ENCODE assay signal across 8 cellular contexts in the genomic region with DNA sequence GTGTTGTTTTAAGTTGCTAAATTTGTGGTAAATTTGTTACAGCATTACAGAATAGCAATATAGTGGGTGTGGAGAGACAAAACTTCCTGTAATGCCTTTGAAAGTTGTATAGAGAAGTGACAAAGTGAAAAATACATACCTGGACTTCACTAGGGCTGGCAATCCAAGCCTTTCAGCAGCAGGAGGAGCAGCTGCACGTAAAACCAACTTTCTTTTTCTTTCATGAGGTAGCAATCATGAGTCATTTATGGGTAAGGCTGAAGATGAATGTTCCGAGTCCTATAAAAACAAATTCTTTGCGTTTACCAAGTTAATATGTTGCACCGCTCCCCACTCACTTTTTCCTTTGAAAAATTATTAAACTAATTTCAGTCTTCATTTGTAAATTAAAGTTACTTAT.
A peak's percentile ranks its signal among the peaks of the same experiment; 100 is the strongest.
DNase-seq lines count a peak whose midpoint lies in the region; ATAC-seq, FAIRE-seq and TF ChIP-seq lines count a peak whose summit lies in the region.
"Had no signal": no experiment of that assay in that cellular context is flagged by ENCODE, and none has a peak within 500 bp of the region (broad histone marks: within the 10 kb centered on the region; RNA-seq: fewer than 3 reads in every experiment).

No MANE protein-coding gene starts in this region.

- H3K27ac Mint-ChIP-seq in naive thymus-derived CD4-positive, alpha-beta T cell, result no peak overlapping the region

- H3K9me3 ChIP-seq in naive thymus-derived CD4-positive, alpha-beta T cell (ENCODE audit: control insufficient read depth in 2 of 3, low read length in 3 of 3), result no peaks in the 10 kb centered on the region

- H3K36me3 ChIP-seq in naive thymus-derived CD4-positive, alpha-beta T cell (ENCODE audit: control insufficient read depth in 2 of 3, insufficient read depth in 3 of 3, low read length in 3 of 3), result no peaks in the 10 kb centered on the region

- H3K27me3 Mint-ChIP-seq in naive thymus-derived CD4-positive, alpha-beta T cell, result peaks cover 0 to 11% (median 3%) of the 10 kb centered on the region in 5 donors

- CTCF ChIA-PET in naive thymus-derived CD4-positive, alpha-beta T cell (lab: Charles Lee), result no interaction called here

- no peak overlapping the region for H3K27ac ChIP-seq in VCaP
- no peak overlapping the region for H3K27ac ChIP-seq in naive thymus-derived CD4-positive, alpha-beta T cell (ENCODE audit: low read depth, low read length)

- no peak overlapping the region for H3K4me3 ChIP-seq in naive thymus-derived CD4-positive, alpha-beta T cell (ENCODE audit: low read length)

- H3K4me1 ChIP-seq in naive thymus-derived CD4-positive, alpha-beta T cell (ENCODE audit: control insufficient read depth in 2 of 2, insufficient read depth in 2 of 2, low read length in 2 of 2), result no peaks in the 10 kb centered on the region

- FAIRE-seq in frontal cortex (lab: Jason Lieb, UNC), result no peak

- intact Hi-C loops in naive thymus-derived CD4-positive, alpha-beta T cell (cut with micrococcal nuclease), result no loop called here

- POLR2A ChIA-PET in naive thymus-derived CD4-positive, alpha-beta T cell (lab: Charles Lee), result no interaction called here

- ATAC-seq in GM18861 (IDR thresholded peaks at IDR 0.05; ENCODE audit: unreplicated experiment), result peak; percentile 57
- peak; percentile 24 for ATAC-seq in naive thymus-derived CD4-positive, alpha-beta T cell

- H3K36me3 Mint-ChIP-seq in naive thymus-derived CD4-positive, alpha-beta T cell, result no peaks in the 10 kb centered on the region

- no peak overlapping the region for H3K4me3 Mint-ChIP-seq in naive thymus-derived CD4-positive, alpha-beta T cell

- H3K9me3 Mint-ChIP-seq in naive thymus-derived CD4-positive, alpha-beta T cell, result peaks cover 0 to 6% (median 0%) of the 10 kb centered on the region in 11 donors

- peaks cover 0 to 9% (median 0%) of the 10 kb centered on the region in 7 donors for H3K4me1 Mint-ChIP-seq in naive thymus-derived CD4-positive, alpha-beta T cell

- peak; percentile 53 for DNase-seq in HS-5 (ENCODE audit: low read depth)
- DNase-seq in naive thymus-derived CD4-positive, alpha-beta T cell, result no peak
- no peak for DNase-seq in frontal cortex (ENCODE audit: low spot score in 2 of 2)
- DNase-seq in activated T-cell treated with anti-CD3 and anti-CD28 coated beads, Interleukin-2, amount 50 U/mL, for 48 hours, result no peak
- no peak for DNase-seq in stimulated activated CD4-positive, alpha-beta T cell treated with anti-CD3 and anti-CD28 coated beads, Interleukin-4, amount 100 ng/mL, for 4 hours
- DNase-seq: NCI-H1694 treated with DMSO at 0.1 percent for 48 hours had no signal

- TF ChIP-seq CTCF in VCaP (conservative IDR thresholded peaks at IDR 0.05), result peak; percentile 36; the same call in 1 of the 2 replicates

- H3K27me3 ChIP-seq in naive thymus-derived CD4-positive, alpha-beta T cell (ENCODE audit: control insufficient read depth in 2 of 2, insufficient read depth in 2 of 2, low read length in 2 of 2), result no peaks in the 10 kb centered on the region
